In genomic region chr6:11217360-11218076, GRCh38 we compare ENCODE assay signal across 11 cellular contexts. TPM values are rescaled to one million over a fixed set of nuclear protein-coding genes. Genes with fewer than 3 reads are reported as not detected.
DNase-seq lines count a peak whose midpoint lies in the region; ATAC-seq and TF ChIP-seq lines count a peak whose summit lies in the region.
"Had no signal": no experiment of that assay in that cellular context is flagged by ENCODE, and none has a peak within 500 bp of the region (broad histone marks: within the 10 kb centered on the region; RNA-seq: fewer than 3 reads in every experiment).

No MANE protein-coding gene starts in this region.

- H3K9me3 ChIP-seq in mesenchymal stem cell (ENCODE audit: control insufficient read depth, low read length): no peaks in the 10 kb centered on the region
- H3K9me3 ChIP-seq: BLaER1 had no signal

- H2BK120ac ChIP-seq in mesenchymal stem cell (ENCODE audit: low read depth, low read length): no peak overlapping the region

- H2BK12ac ChIP-seq in mesenchymal stem cell (ENCODE audit: low read length in 2 of 2): no peak overlapping the region

- H3K4me3 ChIP-seq in mesenchymal stem cell (ENCODE audit: insufficient read depth in 1 of 2, low read depth in 1 of 2, low read length in 2 of 2): no peak overlapping the region
- H3K4me3 ChIP-seq: BLaER1 had no signal

- no peak overlapping the region for H3K14ac ChIP-seq in mesenchymal stem cell (ENCODE audit: low read length in 2 of 2)

- peak overlapping the region; percentile 6 for H3K4me2 ChIP-seq in mesenchymal stem cell (ENCODE audit: low read length, poor library complexity, severe bottlenecking)
- H3K4me2 ChIP-seq: BLaER1 had no signal

- H2AK5ac ChIP-seq in mesenchymal stem cell (ENCODE audit: low read length, severe bottlenecking): no peak overlapping the region

- no peak overlapping the region for H3K23ac ChIP-seq in mesenchymal stem cell (ENCODE audit: low read length in 2 of 2)

- no peak overlapping the region for H2BK15ac ChIP-seq in mesenchymal stem cell (ENCODE audit: low read depth, poor library complexity, severe bottlenecking)

- no peak overlapping the region for H3K18ac ChIP-seq in mesenchymal stem cell (ENCODE audit: low read depth in 1 of 2, low read length in 2 of 2)

- no peaks in the 10 kb centered on the region for H3K27me3 ChIP-seq in mesenchymal stem cell (ENCODE audit: control insufficient read depth in 1 of 2, insufficient read depth in 1 of 2, low read length in 2 of 2)
- H3K27me3 ChIP-seq: BLaER1 had no signal

- TF ChIP-seq CTCF in 22Rv1 (IDR thresholded peaks at IDR 0.05): no peak

- H3K27ac ChIP-seq in 22Rv1: peak overlapping the region; percentile 86
- no peak overlapping the region for H3K27ac ChIP-seq in mesenchymal stem cell (ENCODE audit: low read length, poor library complexity, severe bottlenecking)
- H3K27ac ChIP-seq: BLaER1 had no signal

- H2BK5ac ChIP-seq in mesenchymal stem cell (ENCODE audit: low read depth, low read length, poor library complexity, severe bottlenecking): no peak overlapping the region

- no peak overlapping the region for H4K8ac ChIP-seq in mesenchymal stem cell (ENCODE audit: low read length)

- DNase-seq in mesenchymal stem cell (no peak), HCEC 1CT (no peak)
- DNase-seq in activated CD4-positive, CD25-positive, alpha-beta regulatory T cell (lab: John Stamatoyannopoulos, UW): no peak
- DNase-seq: activated T-cell treated with anti-CD3 and anti-CD28 coated beads, Interleukin-2, amount 50 U/mL, for 1 hour; naive thymus-derived CD8-positive, alpha-beta T cell had no signal

- H3K4me1 ChIP-seq in mesenchymal stem cell (ENCODE audit: control insufficient read depth, insufficient read depth, low read depth, low read length): peaks cover 7% of the 10 kb centered on the region
- H3K4me1 ChIP-seq: BLaER1 had no signal

- H4K91ac ChIP-seq in mesenchymal stem cell (ENCODE audit: low read length): no peak overlapping the region

- peak; percentile 52 for ATAC-seq in GM19463 (IDR thresholded peaks at IDR 0.05; ENCODE audit: unreplicated experiment)
- peak; percentile 50 for ATAC-seq in SK-N-SH treated with all-trans-retinoic acid at 6 μM for 48 hours
- no peak for ATAC-seq in HG03342 (IDR thresholded peaks at IDR 0.05; ENCODE audit: unreplicated experiment)
- no peak for ATAC-seq in GM18858 (IDR thresholded peaks at IDR 0.05; ENCODE audit: unreplicated experiment)
- ATAC-seq: naive thymus-derived CD8-positive, alpha-beta T cell had no signal

- no peak overlapping the region for H3K9ac ChIP-seq in mesenchymal stem cell (ENCODE audit: low read length)
- H3K9ac ChIP-seq: BLaER1 had no signal

- H3K4ac ChIP-seq in mesenchymal stem cell (ENCODE audit: low read depth in 1 of 2, low read length in 2 of 2): no peak overlapping the region

- 87% methylated on average over 4 of the region's 4 CpGs for WGBS in mesenchymal stem cell

- H2AFZ ChIP-seq in mesenchymal stem cell (ENCODE audit: low read depth, low read length): no peak overlapping the region

- peaks cover 0 to 24% of the 10 kb centered on the region in 2 experiments for H3K36me3 ChIP-seq in mesenchymal stem cell (ENCODE audit: control insufficient read depth in 1 of 2, insufficient read depth in 2 of 2, low read depth in 1 of 2, low read length in 2 of 2)

- peaks cover 55% of the 10 kb centered on the region for H3K79me1 ChIP-seq in mesenchymal stem cell (replicated peaks; ENCODE audit: low read length, poor library complexity, severe bottlenecking)

TF ChIP-seq in SK-N-SH treated with all-trans-retinoic acid at 6 μM for 48 hours, 23 proteins besides CTCF, POLR2A, EP300 and RAD21:
- TF ChIP-seq CSDC2 (CRISPR knock-in tag; IDR thresholded peaks at IDR 0.05) (no peak), ARNTL (CRISPR knock-in tag; IDR thresholded peaks at IDR 0.05; ENCODE audit: borderline replicate concordance, low read depth) (no peak), ISL1 (CRISPR knock-in tag; IDR thresholded peaks at IDR 0.05) (peak; percentile 80), CREB5 (CRISPR knock-in tag; IDR thresholded peaks at IDR 0.05; ENCODE audit: low read depth) (0 out of 2 replicates have a peak, but pooled peaks have one; percentile 7), PPARA (CRISPR knock-in tag; IDR thresholded peaks at IDR 0.05; ENCODE audit: borderline replicate concordance) (no peak), TCF4 (CRISPR knock-in tag; IDR thresholded peaks at IDR 0.05; ENCODE audit: borderline replicate concordance) (peak; percentile 30; the same call in 1 of the 2 replicates), ZFP30 (CRISPR knock-in tag; IDR thresholded peaks at IDR 0.05) (no peak), TSHZ2 (CRISPR knock-in tag; IDR thresholded peaks at IDR 0.05) (0 out of 2 replicates have a peak, but pooled peaks have one; percentile 11), SNAI2 (CRISPR knock-in tag; IDR thresholded peaks at IDR 0.05) (peak; percentile 11; the same call in 1 of the 2 replicates)

RNA-seq across cellular contexts. Expression of gene NEDD9, which starts 14.9 kb away (rescaled TPM):
- polyA plus RNA-seq in mesenchymal stem cell (2013, experiment 1 of 2): 6.1 TPM
- polyA plus RNA-seq in mesenchymal stem cell (2013, experiment 2 of 2): 6.1 TPM

Comparison
In these comparisons a context has a peak if more than half of its experiments do, and no peak if none do; other contexts are left out.
1. ATAC-seq: peak in GM19463 (single experiment) and SK-N-SH treated with all-trans-retinoic acid at 6 μM for 48 hours (single experiment); none in HG03342 (single experiment) and GM18858 (single experiment).